26 cellular contexts compared by ENCODE assay signal in the genomic region with DNA sequence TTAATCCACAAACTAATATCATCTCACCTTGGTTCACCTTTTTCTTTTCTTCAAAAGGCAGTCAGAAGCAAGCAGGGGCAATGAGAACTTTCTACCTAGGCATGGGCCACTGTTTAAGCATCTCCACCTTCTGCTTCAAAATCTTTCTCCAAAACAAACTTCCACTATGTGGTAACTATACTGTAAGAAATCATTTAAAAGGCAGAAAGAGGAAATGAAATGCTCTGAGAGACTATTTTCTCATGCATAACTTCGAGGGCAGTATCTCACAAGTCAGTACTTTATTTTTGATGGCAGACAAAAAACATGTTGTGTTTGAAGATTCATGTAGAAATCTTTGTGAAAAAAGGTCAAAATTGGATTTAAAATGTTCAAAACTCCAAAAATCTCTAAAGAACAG.
DNase-seq lines count a peak whose midpoint lies in the region; ATAC-seq and TF ChIP-seq lines count a peak whose summit lies in the region.
"Had no signal": no experiment of that assay in that cellular context is flagged by ENCODE, and none has a peak within 500 bp of the region (broad histone marks: within the 10 kb centered on the region; RNA-seq: fewer than 3 reads in every experiment).

No MANE protein-coding gene starts in this region.

- H3K27me3 Mint-ChIP-seq in glutamatergic neuron (ENCODE audit: unreplicated experiment) = no peaks in the 10 kb centered on the region
- H3K27me3 Mint-ChIP-seq: progenitor cell of endocrine pancreas had no signal

- peak; percentile 25 for DNase-seq in NOMO-1 treated with DMSO at 0.1 percent for 48 hours (lab: John Stamatoyannopoulos, UW; ENCODE audit: unreplicated experiment)
- DNase-seq in NOMO-1 treated with dmso at 0.1 percent for 144 hours (lab: John Stamatoyannopoulos, UW; ENCODE audit: unreplicated experiment) = no peak
- no peak for DNase-seq in activated naive CD4-positive, alpha-beta T cell (lab: John Stamatoyannopoulos, UW)
- no peak for DNase-seq in glutamatergic neuron
- no peak for DNase-seq in foreskin fibroblast
- DNase-seq: 8988T; activated CD8-positive, alpha-beta memory T cell treated with anti-CD3 and anti-CD28 coated beads for 24 hours; activated T-cell treated with anti-CD3 and anti-CD28 coated beads, Interleukin-2, amount 50 U/mL, for 72 hours; heart left ventricle; left ventricle myocardium inferior; NCI-H1417 treated with DMSO at 0.1 percent for 48 hours; NCI-H2171 treated with DMSO at 0.1 percent for 48 hours; NCI-H748 treated with DMSO at 0.1 percent for 48 hours; PC-9; stimulated activated CD4-positive, alpha-beta T cell treated with anti-CD3 and anti-CD28 coated beads, Interleukin-2, amount 100 ng/mL, for 24 hours; stomach; T-helper 9 cell; trophoblast cell had no signal

- H3K36me3 Mint-ChIP-seq in glutamatergic neuron (ENCODE audit: unreplicated experiment) = no peaks in the 10 kb centered on the region
- H3K36me3 Mint-ChIP-seq: activated naive CD4-positive, alpha-beta T cell treated with anti-CD3 and anti-CD28 coated beads, Interleukin-2, amount 50 U/mL, for 72 hours had no signal

- H3K4me3 ChIP-seq in foreskin fibroblast (ENCODE audit: low read depth in 1 of 2, low read length in 2 of 2) = no peak overlapping the region
- H3K4me3 ChIP-seq: BLaER1 treated with 17β-estradiol and CSF1 and Interleukin-3, amounts not matched to agents 10 nM and 100 nM; heart left ventricle; left ventricle myocardium inferior; PC-9; stomach had no signal

- H3K4me3 Mint-ChIP-seq in glutamatergic neuron (ENCODE audit: unreplicated experiment) = no peak overlapping the region
- H3K4me3 Mint-ChIP-seq: activated T-cell treated with anti-CD3 and anti-CD28 coated beads, Interleukin-2, amount 50 U/mL, for 72 hours; neural crest cell had no signal

- TF ChIP-seq CTCF in glutamatergic neuron (IDR thresholded peaks at IDR 0.05; ENCODE audit: partially characterized antibody, unreplicated experiment) (no peak), foreskin fibroblast (IDR thresholded peaks at IDR 0.05; ENCODE audit: low read depth, low read length) (no peak)

- no peaks in the 10 kb centered on the region for H3K9me3 Mint-ChIP-seq in glutamatergic neuron (ENCODE audit: unreplicated experiment)
- H3K9me3 Mint-ChIP-seq: activated naive CD4-positive, alpha-beta T cell treated with anti-CD3 and anti-CD28 coated beads, Interleukin-2, amount 50 U/mL, for 72 hours; activated T-cell treated with anti-CD3 and anti-CD28 coated beads, Interleukin-2, amount 50 U/mL, for 72 hours; neural crest cell had no signal

- H3K4me1 Mint-ChIP-seq in glutamatergic neuron (ENCODE audit: low read depth, unreplicated experiment) = no peaks in the 10 kb centered on the region
- H3K4me1 Mint-ChIP-seq: neural crest cell had no signal

- H3K27ac Mint-ChIP-seq in glutamatergic neuron (ENCODE audit: unreplicated experiment) = no peak overlapping the region
- H3K27ac Mint-ChIP-seq: activated naive CD4-positive, alpha-beta T cell treated with anti-CD3 and anti-CD28 coated beads, Interleukin-2, amount 50 U/mL, for 72 hours; activated T-cell treated with anti-CD3 and anti-CD28 coated beads, Interleukin-2, amount 50 U/mL, for 72 hours; progenitor cell of endocrine pancreas had no signal

- peak; percentile 78 for ATAC-seq in GM21367 (IDR thresholded peaks at IDR 0.05; ENCODE audit: unreplicated experiment)
- ATAC-seq in HG03095 (IDR thresholded peaks at IDR 0.05; ENCODE audit: unreplicated experiment) = peak; percentile 59
- ATAC-seq in HG02840 (IDR thresholded peaks at IDR 0.05; ENCODE audit: low FRiP score, unreplicated experiment) = no peak
- ATAC-seq: activated CD4-positive, CD25-positive, alpha-beta regulatory T cell treated with anti-CD3 and anti-CD28 coated beads, Interleukin-2, amount 50 U/mL, for 24 hours; activated naive CD4-positive, alpha-beta T cell treated with anti-CD3 and anti-CD28 coated beads, Interleukin-2, amount 50 U/mL, for 72 hours; activated T-cell treated with anti-CD3 and anti-CD28 coated beads, Interleukin-2, amount 50 U/mL, for 72 hours; heart left ventricle had no signal
